ENCODE assay signal across 29 cellular contexts in genomic region chrX:48636776-48637175, GRCh38. TPM values are rescaled to one million over a fixed set of nuclear protein-coding genes. Genes with fewer than 3 reads are reported as not detected.
"Had no signal": no experiment of that assay in that cellular context is flagged by ENCODE, and none has a peak within 500 bp of the region (broad histone marks: within the 10 kb centered on the region; RNA-seq: fewer than 3 reads in every experiment).

No MANE protein-coding gene starts in this region.

- DNase-seq: activated B cell treated with CpG ODN at 0.5 μM for 24 hours; activated CD4-positive, alpha-beta T cell treated with anti-CD3 and anti-CD28 coated beads, Interleukin-2, amount 50 U/mL, for 1 hour; activated CD8-positive, alpha-beta T cell treated with anti-CD3 and anti-CD28 coated beads for 36 hours; activated naive CD4-positive, alpha-beta T cell; activated naive CD8-positive, alpha-beta T cell treated with anti-CD3 and anti-CD28 coated beads for 36 hours; activated T-cell treated with anti-CD3 and anti-CD28 coated beads, Interleukin-2, amount 50 U/mL, for 4 hours; adrenal gland; aorta; body of pancreas; dermis blood vessel endothelial cell; effector CD4-positive, alpha-beta T cell; foreskin keratinocyte; heart left ventricle; left lung; lower lobe of right lung; mesendoderm; mucosa of descending colon; stimulated activated CD4-positive, alpha-beta T cell treated with anti-CD3 and anti-CD28 coated beads, Interleukin-1b, Interleukin-23, amount 100 ng/mL, for 48 hours; stimulated activated CD4-positive, alpha-beta T cell treated with anti-CD3 and anti-CD28 coated beads, Interleukin-4, amount 100 ng/mL, for 4 hours; stimulated activated CD8-positive, alpha-beta memory T cell treated with anti-CD3 and anti-CD28 coated beads, Interleukin-4, amount 100 ng/mL, for 48 hours; stimulated activated naive B cell treated with anti-CD40 and anti-IgM and Interleukin-4, amounts not matched to agents 10 μg/mL and 1 μg/mL and 100 μg/mL, for 72 hours; stomach; T-helper 2 cell; thyroid gland; upper lobe of left lung had no signal

- H3K4me2 ChIP-seq: smooth muscle cell had no signal

- H3K36me3 ChIP-seq: adrenal gland, esophagus muscularis mucosa, heart left ventricle, left lung, lower lobe of right lung, neutrophil, stomach, thyroid gland, upper lobe of left lung, vagina had no signal

- ATAC-seq: activated CD8-positive, alpha-beta T cell treated with anti-CD3 and anti-CD28 coated beads for 36 hours; activated T-cell treated with anti-CD3 and anti-CD28 coated beads, Interleukin-2, amount 50 U/mL, for 4 hours; body of pancreas; foreskin keratinocyte; heart left ventricle; left lung; lower lobe of right lung; mucosa of descending colon; stimulated activated naive B cell treated with anti-CD40 and anti-IgM and Interleukin-4, amounts not matched to agents 10 μg/mL and 1 μg/mL and 100 μg/mL, for 72 hours had no signal

- H3K9me3 ChIP-seq: adrenal gland, body of pancreas, esophagus muscularis mucosa, heart left ventricle, left lung, lower lobe of right lung, mucosa of descending colon, neutrophil, thyroid gland, upper lobe of left lung, vagina had no signal

- H3K4me3 ChIP-seq: adrenal gland, body of pancreas, esophagus muscularis mucosa, heart left ventricle, left lung, lower lobe of right lung, mucosa of descending colon, smooth muscle cell, stomach, thyroid gland, upper lobe of left lung, vagina had no signal

- H3K4me1 ChIP-seq: adrenal gland, foreskin keratinocyte, thyroid gland, vagina had no signal

- H3K27ac ChIP-seq: adrenal gland, body of pancreas, esophagus muscularis mucosa, foreskin keratinocyte, heart left ventricle, left lung, lower lobe of right lung, neutrophil, stomach, thyroid gland, upper lobe of left lung, vagina had no signal

- H3K27me3 ChIP-seq: adrenal gland, body of pancreas, esophagus muscularis mucosa, foreskin keratinocyte, heart left ventricle, left lung, neutrophil, stomach, thyroid gland, upper lobe of left lung, vagina had no signal

RNA-seq across cellular contexts. Expression of gene WAS, which starts 46.8 kb away (rescaled TPM):
- total RNA-seq: dermis blood vessel endothelial cell had no signal
